20 cellular contexts compared by ENCODE assay signal in genomic region chr13:89363144-89363543, GRCh38.
"Had no signal": no experiment of that assay in that cellular context is flagged by ENCODE, and none has a peak within 500 bp of the region (broad histone marks: within the 10 kb centered on the region; RNA-seq: fewer than 3 reads in every experiment).

No MANE protein-coding gene starts in this region.

- H3K4me3 ChIP-seq: ascending aorta, breast epithelium, lung, sigmoid colon, tibial artery, vagina had no signal

- H3K4me3 Mint-ChIP-seq: activated naive CD4-positive, alpha-beta T cell treated with anti-CD3 and anti-CD28 coated beads for 36 hours; activated T-helper 17 cell treated with anti-CD3 and anti-CD28 coated beads, Interleukin-2, amount 50 U/mL, for 72 hours; dendritic cell treated with granulocyte-macrophage colony-stimulating factor and Interleukin-4, amounts not matched to agents 40 ng/mL and 50 ng/mL, for 4 days; immature natural killer cell had no signal

- H3K36me3 ChIP-seq: ascending aorta, breast epithelium, sigmoid colon, tibial artery, vagina had no signal

- ATAC-seq: activated T-helper 17 cell treated with anti-CD3 and anti-CD28 coated beads, Interleukin-2, amount 50 U/mL, for 72 hours had no signal

- H3K27ac Mint-ChIP-seq: activated naive CD4-positive, alpha-beta T cell treated with anti-CD3 and anti-CD28 coated beads for 36 hours; activated T-helper 17 cell treated with anti-CD3 and anti-CD28 coated beads, Interleukin-2, amount 50 U/mL, for 72 hours; dendritic cell treated with granulocyte-macrophage colony-stimulating factor and Interleukin-4, amounts not matched to agents 40 ng/mL and 50 ng/mL, for 4 days; immature natural killer cell had no signal

- H3K9me3 Mint-ChIP-seq: activated naive CD4-positive, alpha-beta T cell treated with anti-CD3 and anti-CD28 coated beads for 36 hours; dendritic cell treated with granulocyte-macrophage colony-stimulating factor and Interleukin-4, amounts not matched to agents 40 ng/mL and 50 ng/mL, for 4 days had no signal

- H3K27me3 ChIP-seq: ascending aorta, breast epithelium, sigmoid colon, tibial artery, vagina had no signal

- H3K9me3 ChIP-seq: ascending aorta, breast epithelium, sigmoid colon, tibial artery, vagina had no signal

- H3K4me1 ChIP-seq: ascending aorta, breast epithelium, sigmoid colon, tibial artery, vagina had no signal

- H3K4me1 Mint-ChIP-seq: activated T-helper 17 cell treated with anti-CD3 and anti-CD28 coated beads, Interleukin-2, amount 50 U/mL, for 72 hours; immature natural killer cell had no signal

- DNase-seq: activated CD4-positive, alpha-beta T cell treated with anti-CD3 and anti-CD28 coated beads, Interleukin-2, amount 50 U/mL, for 4 hours; activated CD4-positive, CD25-positive, alpha-beta regulatory T cell treated with anti-CD3 and anti-CD28 coated beads, Interleukin-2, amount 50 U/mL, for 72 hours; activated naive CD4-positive, alpha-beta T cell treated with anti-CD3 and anti-CD28 coated beads for 36 hours; activated T-cell treated with anti-CD3 and anti-CD28 coated beads for 4 hours; cerebellar nuclear complex; effector memory CD4-positive, alpha-beta T cell; foreskin melanocyte; immature natural killer cell; midbrain; sigmoid colon; stimulated activated CD4-positive, alpha-beta T cell treated with anti-CD3 and anti-CD28 coated beads, Interleukin-2, amount 100 ng/mL, for 24 hours; T-helper 9 cell; tibial artery had no signal

- H3K27me3 Mint-ChIP-seq: activated T-helper 17 cell treated with anti-CD3 and anti-CD28 coated beads, Interleukin-2, amount 50 U/mL, for 72 hours; dendritic cell treated with granulocyte-macrophage colony-stimulating factor and Interleukin-4, amounts not matched to agents 40 ng/mL and 50 ng/mL, for 4 days had no signal

- H3K27ac ChIP-seq: ascending aorta, breast epithelium, epithelial cell of prostate, sigmoid colon, tibial artery, vagina had no signal
